ENCODE assay signal across 1 cellular context in the genomic region with DNA sequence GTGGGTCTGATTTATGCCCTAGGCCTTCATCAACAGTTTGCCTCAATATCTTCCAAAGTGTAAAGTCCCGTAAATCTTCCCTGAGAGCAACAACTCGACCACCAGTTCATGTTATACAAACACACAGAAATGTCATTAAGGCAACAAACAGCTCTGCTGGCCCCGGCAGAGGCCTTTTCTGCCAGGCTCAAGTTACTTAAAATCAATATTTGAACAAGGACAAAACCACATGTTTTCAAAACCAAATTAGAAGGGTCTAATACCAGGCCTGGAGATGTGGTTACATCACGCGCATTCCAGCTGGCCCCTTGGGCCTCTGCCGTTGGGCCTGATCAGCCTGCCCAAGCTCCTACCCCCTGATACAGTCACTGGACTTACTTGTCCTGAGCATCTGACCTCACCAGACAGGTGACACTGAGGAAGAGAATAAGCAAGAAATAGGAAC.
TF ChIP-seq lines count a peak whose summit lies in the region.

No MANE protein-coding gene starts in this region.

TF ChIP-seq in HepG2, 621 proteins besides CTCF, POLR2A, EP300 and RAD21 (continued from another document and continues in another):
- TF ChIP-seq, protein P1, sequence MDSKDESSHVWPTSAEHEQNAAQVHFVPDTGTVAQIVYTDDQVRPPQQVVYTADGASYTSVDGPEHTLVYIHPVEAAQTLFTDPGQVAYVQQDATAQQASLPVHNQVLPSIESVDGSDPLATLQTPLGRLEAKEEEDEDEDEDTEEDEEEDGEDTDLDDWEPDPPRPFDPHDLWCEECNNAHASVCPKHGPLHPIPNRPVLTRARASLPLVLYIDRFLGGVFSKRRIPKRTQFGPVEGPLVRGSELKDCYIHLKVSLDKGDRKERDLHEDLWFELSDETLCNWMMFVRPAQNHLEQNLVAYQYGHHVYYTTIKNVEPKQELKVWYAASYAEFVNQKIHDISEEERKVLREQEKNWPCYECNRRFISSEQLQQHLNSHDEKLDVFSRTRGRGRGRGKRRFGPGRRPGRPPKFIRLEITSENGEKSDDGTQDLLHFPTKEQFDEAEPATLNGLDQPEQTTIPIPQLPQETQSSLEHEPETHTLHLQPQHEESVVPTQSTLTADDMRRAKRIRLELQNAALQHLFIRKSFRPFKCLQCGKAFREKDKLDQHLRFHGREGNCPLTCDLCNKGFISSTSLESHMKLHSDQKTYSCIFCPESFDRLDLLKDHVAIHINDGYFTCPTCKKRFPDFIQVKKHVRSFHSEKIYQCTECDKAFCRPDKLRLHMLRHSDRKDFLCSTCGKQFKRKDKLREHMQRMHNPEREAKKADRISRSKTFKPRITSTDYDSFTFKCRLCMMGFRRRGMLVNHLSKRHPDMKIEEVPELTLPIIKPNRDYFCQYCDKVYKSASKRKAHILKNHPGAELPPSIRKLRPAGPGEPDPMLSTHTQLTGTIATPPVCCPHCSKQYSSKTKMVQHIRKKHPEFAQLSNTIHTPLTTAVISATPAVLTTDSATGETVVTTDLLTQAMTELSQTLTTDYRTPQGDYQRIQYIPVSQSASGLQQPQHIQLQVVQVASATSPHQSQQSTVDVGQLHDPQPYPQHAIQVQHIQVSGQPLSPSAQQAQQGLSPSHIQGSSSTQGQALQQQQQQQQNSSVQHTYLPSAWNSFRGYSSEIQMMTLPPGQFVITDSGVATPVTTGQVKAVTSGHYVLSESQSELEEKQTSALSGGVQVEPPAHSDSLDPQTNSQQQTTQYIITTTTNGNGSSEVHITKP (CRISPR knock-in tag; IDR thresholded peaks at IDR 0.05; ENCODE audit: low read depth): peak; percentile 73; the same call in 1 of the 2 replicates
- TF ChIP-seq, protein P2, sequence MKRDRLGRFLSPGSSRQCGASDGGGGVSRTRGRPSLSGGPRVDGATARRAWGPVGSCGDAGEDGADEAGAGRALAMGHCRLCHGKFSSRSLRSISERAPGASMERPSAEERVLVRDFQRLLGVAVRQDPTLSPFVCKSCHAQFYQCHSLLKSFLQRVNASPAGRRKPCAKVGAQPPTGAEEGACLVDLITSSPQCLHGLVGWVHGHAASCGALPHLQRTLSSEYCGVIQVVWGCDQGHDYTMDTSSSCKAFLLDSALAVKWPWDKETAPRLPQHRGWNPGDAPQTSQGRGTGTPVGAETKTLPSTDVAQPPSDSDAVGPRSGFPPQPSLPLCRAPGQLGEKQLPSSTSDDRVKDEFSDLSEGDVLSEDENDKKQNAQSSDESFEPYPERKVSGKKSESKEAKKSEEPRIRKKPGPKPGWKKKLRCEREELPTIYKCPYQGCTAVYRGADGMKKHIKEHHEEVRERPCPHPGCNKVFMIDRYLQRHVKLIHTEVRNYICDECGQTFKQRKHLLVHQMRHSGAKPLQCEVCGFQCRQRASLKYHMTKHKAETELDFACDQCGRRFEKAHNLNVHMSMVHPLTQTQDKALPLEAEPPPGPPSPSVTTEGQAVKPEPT (CRISPR knock-in tag; IDR thresholded peaks at IDR 0.05; ENCODE audit: low read depth): 0 out of 2 replicates have a peak, but pooled peaks have one; percentile 79
- TF ChIP-seq ISL2 (CRISPR knock-in tag; IDR thresholded peaks at IDR 0.05) (peak; percentile 96), BHLHE40 (IDR thresholded peaks at IDR 0.05; ENCODE audit: low read length) (peak; percentile 48; the same call in 1 of the 2 replicates), GABPA (IDR thresholded peaks at IDR 0.05; ENCODE audit: low read depth, low read length) (no peak), GABPA (CRISPR knock-in tag; IDR thresholded peaks at IDR 0.05; ENCODE audit: low read depth) (peak; percentile 56; the same call in 1 of the 2 replicates), MED1 (CRISPR knock-in tag; IDR thresholded peaks at IDR 0.05) (peak; percentile 95), DR1 (CRISPR knock-in tag; IDR thresholded peaks at IDR 0.05) (no peak), NONO (IDR thresholded peaks at IDR 0.05) (no peak), NONO (CRISPR knock-in tag; conservative IDR thresholded peaks at IDR 0.05) (peak; percentile 91), ZNF788 (CRISPR knock-in tag; IDR thresholded peaks at IDR 0.05; ENCODE audit: borderline replicate concordance) (peak; percentile 89; the same call in 1 of the 2 replicates), FOXP1 (IDR thresholded peaks at IDR 0.05) (peak; percentile 84), FOXP1 (CRISPR knock-in tag; IDR thresholded peaks at IDR 0.05) (peak; percentile 95), TGIF2 (CRISPR knock-in tag; IDR thresholded peaks at IDR 0.05) (peak; percentile 81; the same call in 1 of the 2 replicates), ZSCAN22 (CRISPR knock-in tag; IDR thresholded peaks at IDR 0.05) (peak; percentile 85; the same call in 1 of the 2 replicates), IKZF1 (IDR thresholded peaks at IDR 0.05) (no peak), ZNF264 (CRISPR knock-in tag; IDR thresholded peaks at IDR 0.05) (peak; percentile 89), EHMT2 (IDR thresholded peaks at IDR 0.05; ENCODE audit: borderline replicate concordance, low read depth, low read length) (peak; percentile 88; the same call in 1 of the 2 replicates), CBX1 (IDR thresholded peaks at IDR 0.05; ENCODE audit: low read depth) (no peak), ZBTB3 (CRISPR knock-in tag; IDR thresholded peaks at IDR 0.05; ENCODE audit: borderline replicate concordance, low read depth) (0 out of 2 replicates have a peak, but pooled peaks have one; percentile 77), NFE2L2 (IDR thresholded peaks at IDR 0.05; ENCODE audit: low read length) (no peak), MAFG (CRISPR knock-in tag; IDR thresholded peaks at IDR 0.05) (no peak), PPARG (CRISPR knock-in tag; conservative IDR thresholded peaks at IDR 0.05) (peak; percentile 71), ZNF670 (CRISPR knock-in tag; IDR thresholded peaks at IDR 0.05; ENCODE audit: borderline replicate concordance) (peak; percentile 82), ESRRA (CRISPR knock-in tag; IDR thresholded peaks at IDR 0.05; ENCODE audit: low read depth) (0 out of 2 replicates have a peak, but pooled peaks have one; percentile 40), TCF7 (IDR thresholded peaks at IDR 0.05; ENCODE audit: low read depth) (peak; percentile 71), TBX2 (CRISPR knock-in tag; IDR thresholded peaks at IDR 0.05; ENCODE audit: borderline replicate concordance) (peak; percentile 99), ZNF724P (CRISPR knock-in tag; IDR thresholded peaks at IDR 0.05; ENCODE audit: borderline replicate concordance) (peak; percentile 76), SATB2 (CRISPR knock-in tag; IDR thresholded peaks at IDR 0.05) (peak; percentile 59; the same call in 1 of the 2 replicates)
- TF ChIP-seq, protein P3, sequence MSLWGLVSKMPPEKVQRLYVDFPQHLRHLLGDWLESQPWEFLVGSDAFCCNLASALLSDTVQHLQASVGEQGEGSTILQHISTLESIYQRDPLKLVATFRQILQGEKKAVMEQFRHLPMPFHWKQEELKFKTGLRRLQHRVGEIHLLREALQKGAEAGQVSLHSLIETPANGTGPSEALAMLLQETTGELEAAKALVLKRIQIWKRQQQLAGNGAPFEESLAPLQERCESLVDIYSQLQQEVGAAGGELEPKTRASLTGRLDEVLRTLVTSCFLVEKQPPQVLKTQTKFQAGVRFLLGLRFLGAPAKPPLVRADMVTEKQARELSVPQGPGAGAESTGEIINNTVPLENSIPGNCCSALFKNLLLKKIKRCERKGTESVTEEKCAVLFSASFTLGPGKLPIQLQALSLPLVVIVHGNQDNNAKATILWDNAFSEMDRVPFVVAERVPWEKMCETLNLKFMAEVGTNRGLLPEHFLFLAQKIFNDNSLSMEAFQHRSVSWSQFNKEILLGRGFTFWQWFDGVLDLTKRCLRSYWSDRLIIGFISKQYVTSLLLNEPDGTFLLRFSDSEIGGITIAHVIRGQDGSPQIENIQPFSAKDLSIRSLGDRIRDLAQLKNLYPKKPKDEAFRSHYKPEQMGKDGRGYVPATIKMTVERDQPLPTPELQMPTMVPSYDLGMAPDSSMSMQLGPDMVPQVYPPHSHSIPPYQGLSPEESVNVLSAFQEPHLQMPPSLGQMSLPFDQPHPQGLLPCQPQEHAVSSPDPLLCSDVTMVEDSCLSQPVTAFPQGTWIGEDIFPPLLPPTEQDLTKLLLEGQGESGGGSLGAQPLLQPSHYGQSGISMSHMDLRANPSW (CRISPR knock-in tag; IDR thresholded peaks at IDR 0.05; ENCODE audit: borderline replicate concordance): no peak
- TF ChIP-seq, protein P4, sequence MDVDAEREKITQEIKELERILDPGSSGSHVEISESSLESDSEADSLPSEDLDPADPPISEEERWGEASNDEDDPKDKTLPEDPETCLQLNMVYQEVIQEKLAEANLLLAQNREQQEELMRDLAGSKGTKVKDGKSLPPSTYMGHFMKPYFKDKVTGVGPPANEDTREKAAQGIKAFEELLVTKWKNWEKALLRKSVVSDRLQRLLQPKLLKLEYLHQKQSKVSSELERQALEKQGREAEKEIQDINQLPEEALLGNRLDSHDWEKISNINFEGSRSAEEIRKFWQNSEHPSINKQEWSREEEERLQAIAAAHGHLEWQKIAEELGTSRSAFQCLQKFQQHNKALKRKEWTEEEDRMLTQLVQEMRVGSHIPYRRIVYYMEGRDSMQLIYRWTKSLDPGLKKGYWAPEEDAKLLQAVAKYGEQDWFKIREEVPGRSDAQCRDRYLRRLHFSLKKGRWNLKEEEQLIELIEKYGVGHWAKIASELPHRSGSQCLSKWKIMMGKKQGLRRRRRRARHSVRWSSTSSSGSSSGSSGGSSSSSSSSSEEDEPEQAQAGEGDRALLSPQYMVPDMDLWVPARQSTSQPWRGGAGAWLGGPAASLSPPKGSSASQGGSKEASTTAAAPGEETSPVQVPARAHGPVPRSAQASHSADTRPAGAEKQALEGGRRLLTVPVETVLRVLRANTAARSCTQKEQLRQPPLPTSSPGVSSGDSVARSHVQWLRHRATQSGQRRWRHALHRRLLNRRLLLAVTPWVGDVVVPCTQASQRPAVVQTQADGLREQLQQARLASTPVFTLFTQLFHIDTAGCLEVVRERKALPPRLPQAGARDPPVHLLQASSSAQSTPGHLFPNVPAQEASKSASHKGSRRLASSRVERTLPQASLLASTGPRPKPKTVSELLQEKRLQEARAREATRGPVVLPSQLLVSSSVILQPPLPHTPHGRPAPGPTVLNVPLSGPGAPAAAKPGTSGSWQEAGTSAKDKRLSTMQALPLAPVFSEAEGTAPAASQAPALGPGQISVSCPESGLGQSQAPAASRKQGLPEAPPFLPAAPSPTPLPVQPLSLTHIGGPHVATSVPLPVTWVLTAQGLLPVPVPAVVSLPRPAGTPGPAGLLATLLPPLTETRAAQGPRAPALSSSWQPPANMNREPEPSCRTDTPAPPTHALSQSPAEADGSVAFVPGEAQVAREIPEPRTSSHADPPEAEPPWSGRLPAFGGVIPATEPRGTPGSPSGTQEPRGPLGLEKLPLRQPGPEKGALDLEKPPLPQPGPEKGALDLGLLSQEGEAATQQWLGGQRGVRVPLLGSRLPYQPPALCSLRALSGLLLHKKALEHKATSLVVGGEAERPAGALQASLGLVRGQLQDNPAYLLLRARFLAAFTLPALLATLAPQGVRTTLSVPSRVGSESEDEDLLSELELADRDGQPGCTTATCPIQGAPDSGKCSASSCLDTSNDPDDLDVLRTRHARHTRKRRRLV (CRISPR knock-in tag; IDR thresholded peaks at IDR 0.05): no peak
- TF ChIP-seq, protein P5, sequence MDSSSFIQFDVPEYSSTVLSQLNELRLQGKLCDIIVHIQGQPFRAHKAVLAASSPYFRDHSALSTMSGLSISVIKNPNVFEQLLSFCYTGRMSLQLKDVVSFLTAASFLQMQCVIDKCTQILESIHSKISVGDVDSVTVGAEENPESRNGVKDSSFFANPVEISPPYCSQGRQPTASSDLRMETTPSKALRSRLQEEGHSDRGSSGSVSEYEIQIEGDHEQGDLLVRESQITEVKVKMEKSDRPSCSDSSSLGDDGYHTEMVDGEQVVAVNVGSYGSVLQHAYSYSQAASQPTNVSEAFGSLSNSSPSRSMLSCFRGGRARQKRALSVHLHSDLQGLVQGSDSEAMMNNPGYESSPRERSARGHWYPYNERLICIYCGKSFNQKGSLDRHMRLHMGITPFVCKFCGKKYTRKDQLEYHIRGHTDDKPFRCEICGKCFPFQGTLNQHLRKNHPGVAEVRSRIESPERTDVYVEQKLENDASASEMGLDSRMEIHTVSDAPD (CRISPR knock-in tag; IDR thresholded peaks at IDR 0.05): peak; percentile 97
- TF ChIP-seq, protein P6, sequence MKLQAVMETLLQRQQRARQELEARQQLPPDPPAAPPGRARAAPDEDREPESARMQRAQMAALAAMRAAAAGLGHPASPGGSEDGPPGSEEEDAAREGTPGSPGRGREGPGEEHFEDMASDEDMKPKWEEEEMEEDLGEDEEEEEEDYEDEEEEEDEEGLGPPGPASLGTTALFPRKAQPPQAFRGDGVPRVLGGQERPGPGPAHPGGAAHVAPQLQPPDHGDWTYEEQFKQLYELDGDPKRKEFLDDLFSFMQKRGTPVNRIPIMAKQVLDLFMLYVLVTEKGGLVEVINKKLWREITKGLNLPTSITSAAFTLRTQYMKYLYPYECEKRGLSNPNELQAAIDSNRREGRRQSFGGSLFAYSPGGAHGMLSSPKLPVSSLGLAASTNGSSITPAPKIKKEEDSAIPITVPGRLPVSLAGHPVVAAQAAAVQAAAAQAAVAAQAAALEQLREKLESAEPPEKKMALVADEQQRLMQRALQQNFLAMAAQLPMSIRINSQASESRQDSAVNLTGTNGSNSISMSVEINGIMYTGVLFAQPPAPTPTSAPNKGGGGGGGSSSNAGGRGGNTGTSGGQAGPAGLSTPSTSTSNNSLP (IDR thresholded peaks at IDR 0.05; ENCODE audit: low read depth, low read length): peak; percentile 88
- TF ChIP-seq, protein P7, sequence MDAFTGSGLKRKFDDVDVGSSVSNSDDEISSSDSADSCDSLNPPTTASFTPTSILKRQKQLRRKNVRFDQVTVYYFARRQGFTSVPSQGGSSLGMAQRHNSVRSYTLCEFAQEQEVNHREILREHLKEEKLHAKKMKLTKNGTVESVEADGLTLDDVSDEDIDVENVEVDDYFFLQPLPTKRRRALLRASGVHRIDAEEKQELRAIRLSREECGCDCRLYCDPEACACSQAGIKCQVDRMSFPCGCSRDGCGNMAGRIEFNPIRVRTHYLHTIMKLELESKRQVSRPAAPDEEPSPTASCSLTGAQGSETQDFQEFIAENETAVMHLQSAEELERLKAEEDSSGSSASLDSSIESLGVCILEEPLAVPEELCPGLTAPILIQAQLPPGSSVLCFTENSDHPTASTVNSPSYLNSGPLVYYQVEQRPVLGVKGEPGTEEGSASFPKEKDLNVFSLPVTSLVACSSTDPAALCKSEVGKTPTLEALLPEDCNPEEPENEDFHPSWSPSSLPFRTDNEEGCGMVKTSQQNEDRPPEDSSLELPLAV (CRISPR knock-in tag; conservative IDR thresholded peaks at IDR 0.05; ENCODE audit: low read depth): no peak
- TF ChIP-seq, protein P8, sequence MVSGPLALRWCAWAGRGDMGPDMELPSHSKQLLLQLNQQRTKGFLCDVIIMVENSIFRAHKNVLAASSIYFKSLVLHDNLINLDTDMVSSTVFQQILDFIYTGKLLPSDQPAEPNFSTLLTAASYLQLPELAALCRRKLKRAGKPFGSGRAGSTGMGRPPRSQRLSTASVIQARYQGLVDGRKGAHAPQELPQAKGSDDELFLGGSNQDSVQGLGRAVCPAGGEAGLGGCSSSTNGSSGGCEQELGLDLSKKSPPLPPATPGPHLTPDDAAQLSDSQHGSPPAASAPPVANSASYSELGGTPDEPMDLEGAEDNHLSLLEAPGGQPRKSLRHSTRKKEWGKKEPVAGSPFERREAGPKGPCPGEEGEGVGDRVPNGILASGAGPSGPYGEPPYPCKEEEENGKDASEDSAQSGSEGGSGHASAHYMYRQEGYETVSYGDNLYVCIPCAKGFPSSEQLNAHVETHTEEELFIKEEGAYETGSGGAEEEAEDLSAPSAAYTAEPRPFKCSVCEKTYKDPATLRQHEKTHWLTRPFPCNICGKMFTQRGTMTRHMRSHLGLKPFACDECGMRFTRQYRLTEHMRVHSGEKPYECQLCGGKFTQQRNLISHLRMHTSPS (CRISPR knock-in tag; IDR thresholded peaks at IDR 0.05; ENCODE audit: low read depth): 0 out of 2 replicates have a peak, but pooled peaks have one; percentile 35
